In the genomic region with DNA sequence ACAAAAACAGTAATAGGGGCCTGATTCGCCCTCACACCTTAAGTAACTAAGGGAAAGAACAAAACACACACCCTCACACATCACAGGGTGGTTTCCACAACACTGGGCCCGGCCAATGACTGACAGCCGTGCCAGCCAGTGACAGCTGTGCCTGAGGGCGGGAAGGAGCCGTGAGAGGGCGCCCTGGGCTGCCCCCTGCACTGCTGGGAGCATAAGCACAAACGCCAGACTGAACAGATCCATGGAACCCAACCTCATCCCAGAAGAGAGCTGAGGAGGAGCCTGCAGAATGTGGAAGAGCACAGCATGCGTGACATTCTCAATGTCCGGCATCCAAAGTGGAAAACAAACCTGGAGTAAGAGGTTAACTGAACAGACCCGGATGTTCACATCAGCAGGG, we compare ENCODE assay signal across 1 cellular context.
A peak's percentile ranks its signal among the peaks of the same experiment; 100 is the strongest.
TF ChIP-seq lines count a peak whose summit lies in the region.

No MANE protein-coding gene starts in this region.

TF ChIP-seq in GM12878, 131 proteins besides CTCF, POLR2A, EP300 and RAD21:
- TF ChIP-seq SMARCA5 (IDR thresholded peaks at IDR 0.05) (no peak), HCFC1 (IDR thresholded peaks at IDR 0.05; ENCODE audit: low read length) (no peak), POLR2AphosphoS5 (IDR thresholded peaks at IDR 0.05; ENCODE audit: low read length) (peak; percentile 23; the same call in 1 of the 2 replicates), TBL1XR1 (IDR thresholded peaks at IDR 0.05; ENCODE audit: low read depth, low read length) (no peak), PBX3 (IDR thresholded peaks at IDR 0.05; ENCODE audit: insufficient replicate concordance, low read depth, low read length) (peak; percentile 90)
- TF ChIP-seq, protein P1, sequence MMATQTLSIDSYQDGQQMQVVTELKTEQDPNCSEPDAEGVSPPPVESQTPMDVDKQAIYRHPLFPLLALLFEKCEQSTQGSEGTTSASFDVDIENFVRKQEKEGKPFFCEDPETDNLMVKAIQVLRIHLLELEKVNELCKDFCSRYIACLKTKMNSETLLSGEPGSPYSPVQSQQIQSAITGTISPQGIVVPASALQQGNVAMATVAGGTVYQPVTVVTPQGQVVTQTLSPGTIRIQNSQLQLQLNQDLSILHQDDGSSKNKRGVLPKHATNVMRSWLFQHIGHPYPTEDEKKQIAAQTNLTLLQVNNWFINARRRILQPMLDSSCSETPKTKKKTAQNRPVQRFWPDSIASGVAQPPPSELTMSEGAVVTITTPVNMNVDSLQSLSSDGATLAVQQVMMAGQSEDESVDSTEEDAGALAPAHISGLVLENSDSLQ (IDR thresholded peaks at IDR 0.05): peak; percentile 95
TF ChIP-seq in GM12878: peak in this region for 3.
